Comparison of ENCODE assay signal across 7 cellular contexts in genomic region chr11:87061766-87062165, GRCh38.
"Had no signal": no experiment of that assay in that cellular context is flagged by ENCODE, and none has a peak within 500 bp of the region (broad histone marks: within the 10 kb centered on the region; RNA-seq: fewer than 3 reads in every experiment).

No MANE protein-coding gene starts in this region.

- H3K9me3 Mint-ChIP-seq: GM23338, H9, IgD-negative memory B cell had no signal

- H3K36me3 Mint-ChIP-seq: IgD-negative memory B cell had no signal

- H3K4me3 ChIP-seq: GM23338 had no signal

- H3K27ac ChIP-seq: HL-60 had no signal

- DNase-seq: H9, HCEC 1CT, KBM-7 had no signal

- H3K27ac Mint-ChIP-seq: GM23338, H9, IgD-negative memory B cell had no signal

- ATAC-seq: GM23338, HepG2 had no signal

- H3K27me3 Mint-ChIP-seq: IgD-negative memory B cell had no signal

- H3K4me3 Mint-ChIP-seq: GM23338, H9, IgD-negative memory B cell had no signal
